In the genomic region with DNA sequence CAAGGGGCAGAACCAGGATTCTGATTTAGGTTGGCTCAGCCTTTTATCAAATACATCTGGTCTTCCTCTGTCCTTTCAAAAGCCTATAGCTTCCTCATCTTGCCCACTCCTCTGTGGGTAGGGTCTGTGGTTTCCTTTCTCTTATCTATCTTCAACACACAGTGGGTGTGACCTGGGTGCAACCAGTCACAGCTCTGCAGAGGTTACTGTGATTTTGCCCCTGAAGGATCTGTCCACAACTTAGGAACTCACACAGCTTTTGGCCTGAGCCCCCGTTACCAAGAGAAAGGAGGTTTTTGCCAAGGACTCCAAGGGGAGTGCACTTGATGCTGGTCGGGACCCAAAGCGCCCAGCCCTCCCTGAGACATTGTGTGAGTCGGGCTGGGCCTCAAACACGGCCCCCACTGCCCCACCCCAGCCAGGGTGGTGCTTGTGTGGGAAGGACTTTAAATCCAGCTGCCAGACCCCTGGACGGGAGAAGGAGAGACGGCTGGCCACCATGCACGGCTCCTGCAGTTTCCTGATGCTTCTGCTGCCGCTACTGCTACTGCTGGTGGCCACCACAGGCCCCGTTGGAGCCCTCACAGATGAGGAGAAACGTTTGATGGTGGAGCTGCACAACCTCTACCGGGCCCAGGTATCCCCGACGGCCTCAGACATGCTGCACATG, we compare ENCODE assay signal across 1 cellular context.
TF ChIP-seq lines count a peak whose summit lies in the region.

A gene with protein sequence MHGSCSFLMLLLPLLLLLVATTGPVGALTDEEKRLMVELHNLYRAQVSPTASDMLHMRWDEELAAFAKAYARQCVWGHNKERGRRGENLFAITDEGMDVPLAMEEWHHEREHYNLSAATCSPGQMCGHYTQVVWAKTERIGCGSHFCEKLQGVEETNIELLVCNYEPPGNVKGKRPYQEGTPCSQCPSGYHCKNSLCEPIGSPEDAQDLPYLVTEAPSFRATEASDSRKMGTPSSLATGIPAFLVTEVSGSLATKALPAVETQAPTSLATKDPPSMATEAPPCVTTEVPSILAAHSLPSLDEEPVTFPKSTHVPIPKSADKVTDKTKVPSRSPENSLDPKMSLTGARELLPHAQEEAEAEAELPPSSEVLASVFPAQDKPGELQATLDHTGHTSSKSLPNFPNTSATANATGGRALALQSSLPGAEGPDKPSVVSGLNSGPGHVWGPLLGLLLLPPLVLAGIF (plus strand): TSS at position 477 of the 670 bp plus-strand sequence. CDS start 23 bp downstream, at position 500.

TF ChIP-seq in K562, 482 proteins besides CTCF, POLR2A, EP300 and RAD21 (continued from another document and continues in another):
- TF ChIP-seq, protein P1, sequence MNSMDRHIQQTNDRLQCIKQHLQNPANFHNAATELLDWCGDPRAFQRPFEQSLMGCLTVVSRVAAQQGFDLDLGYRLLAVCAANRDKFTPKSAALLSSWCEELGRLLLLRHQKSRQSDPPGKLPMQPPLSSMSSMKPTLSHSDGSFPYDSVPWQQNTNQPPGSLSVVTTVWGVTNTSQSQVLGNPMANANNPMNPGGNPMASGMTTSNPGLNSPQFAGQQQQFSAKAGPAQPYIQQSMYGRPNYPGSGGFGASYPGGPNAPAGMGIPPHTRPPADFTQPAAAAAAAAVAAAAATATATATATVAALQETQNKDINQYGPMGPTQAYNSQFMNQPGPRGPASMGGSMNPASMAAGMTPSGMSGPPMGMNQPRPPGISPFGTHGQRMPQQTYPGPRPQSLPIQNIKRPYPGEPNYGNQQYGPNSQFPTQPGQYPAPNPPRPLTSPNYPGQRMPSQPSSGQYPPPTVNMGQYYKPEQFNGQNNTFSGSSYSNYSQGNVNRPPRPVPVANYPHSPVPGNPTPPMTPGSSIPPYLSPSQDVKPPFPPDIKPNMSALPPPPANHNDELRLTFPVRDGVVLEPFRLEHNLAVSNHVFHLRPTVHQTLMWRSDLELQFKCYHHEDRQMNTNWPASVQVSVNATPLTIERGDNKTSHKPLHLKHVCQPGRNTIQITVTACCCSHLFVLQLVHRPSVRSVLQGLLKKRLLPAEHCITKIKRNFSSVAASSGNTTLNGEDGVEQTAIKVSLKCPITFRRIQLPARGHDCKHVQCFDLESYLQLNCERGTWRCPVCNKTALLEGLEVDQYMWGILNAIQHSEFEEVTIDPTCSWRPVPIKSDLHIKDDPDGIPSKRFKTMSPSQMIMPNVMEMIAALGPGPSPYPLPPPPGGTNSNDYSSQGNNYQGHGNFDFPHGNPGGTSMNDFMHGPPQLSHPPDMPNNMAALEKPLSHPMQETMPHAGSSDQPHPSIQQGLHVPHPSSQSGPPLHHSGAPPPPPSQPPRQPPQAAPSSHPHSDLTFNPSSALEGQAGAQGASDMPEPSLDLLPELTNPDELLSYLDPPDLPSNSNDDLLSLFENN (IDR thresholded peaks at IDR 0.05; ENCODE audit: low read depth in 2 of 2, low read length in 2 of 2), result peak in 1 of 2 experiments; percentile 93; a peak in 2 of 4 replicates
- TF ChIP-seq STAT5B (CRISPR knock-in tag; IDR thresholded peaks at IDR 0.05), result no peak
- peak; percentile 91 for TF ChIP-seq DPF2 (IDR thresholded peaks at IDR 0.05)
- peak; percentile 53; the same call in 1 of the 2 replicates for TF ChIP-seq CXXC5 (CRISPR knock-in tag; IDR thresholded peaks at IDR 0.05)
- TF ChIP-seq PHB2 (IDR thresholded peaks at IDR 0.05; ENCODE audit: low read depth), result peak; percentile 60; the same call in 1 of the 2 replicates
- peak; percentile 48; the same call in 1 of the 2 replicates for TF ChIP-seq BACH1 (tag; IDR thresholded peaks at IDR 0.05)
- no peak for TF ChIP-seq ZNF586 (CRISPR knock-in tag; conservative IDR thresholded peaks at IDR 0.05)
- peak; percentile 91 for TF ChIP-seq FOXM1 (IDR thresholded peaks at IDR 0.05; ENCODE audit: low read depth)
- TF ChIP-seq FOXM1 (CRISPR knock-in tag; IDR thresholded peaks at IDR 0.05; ENCODE audit: low read depth), result no peak
- TF ChIP-seq ZFX (CRISPR knock-in tag; IDR thresholded peaks at IDR 0.05), result no peak
- no peak for TF ChIP-seq POLR3A (IDR thresholded peaks at IDR 0.05; ENCODE audit: borderline replicate concordance, extremely low read depth, insufficient read depth, insufficient read length)
- no peak for TF ChIP-seq PTRF (tag; IDR thresholded peaks at IDR 0.05)
- TF ChIP-seq SP2 (IDR thresholded peaks at IDR 0.05; ENCODE audit: extremely low read depth, low read depth, low read length, poor library complexity, severe bottlenecking), result no peak
- peak; percentile 95 for TF ChIP-seq ZNF175 (CRISPR knock-in tag; IDR thresholded peaks at IDR 0.05; ENCODE audit: low read depth)
- TF ChIP-seq, protein P2, sequence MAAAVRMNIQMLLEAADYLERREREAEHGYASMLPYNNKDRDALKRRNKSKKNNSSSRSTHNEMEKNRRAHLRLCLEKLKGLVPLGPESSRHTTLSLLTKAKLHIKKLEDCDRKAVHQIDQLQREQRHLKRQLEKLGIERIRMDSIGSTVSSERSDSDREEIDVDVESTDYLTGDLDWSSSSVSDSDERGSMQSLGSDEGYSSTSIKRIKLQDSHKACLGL (CRISPR knock-in tag; IDR thresholded peaks at IDR 0.05; ENCODE audit: borderline replicate concordance, poor library complexity, severe bottlenecking), result no peak
- peak; percentile 87 for TF ChIP-seq HMGN3 (IDR thresholded peaks at IDR 0.05; ENCODE audit: borderline replicate concordance, extremely low read depth, insufficient read length, low read depth, low read length)
- TF ChIP-seq SREBF1 (IDR thresholded peaks at IDR 0.05; ENCODE audit: borderline replicate concordance, low read depth, low read length), result no peak
- TF ChIP-seq, protein P3, sequence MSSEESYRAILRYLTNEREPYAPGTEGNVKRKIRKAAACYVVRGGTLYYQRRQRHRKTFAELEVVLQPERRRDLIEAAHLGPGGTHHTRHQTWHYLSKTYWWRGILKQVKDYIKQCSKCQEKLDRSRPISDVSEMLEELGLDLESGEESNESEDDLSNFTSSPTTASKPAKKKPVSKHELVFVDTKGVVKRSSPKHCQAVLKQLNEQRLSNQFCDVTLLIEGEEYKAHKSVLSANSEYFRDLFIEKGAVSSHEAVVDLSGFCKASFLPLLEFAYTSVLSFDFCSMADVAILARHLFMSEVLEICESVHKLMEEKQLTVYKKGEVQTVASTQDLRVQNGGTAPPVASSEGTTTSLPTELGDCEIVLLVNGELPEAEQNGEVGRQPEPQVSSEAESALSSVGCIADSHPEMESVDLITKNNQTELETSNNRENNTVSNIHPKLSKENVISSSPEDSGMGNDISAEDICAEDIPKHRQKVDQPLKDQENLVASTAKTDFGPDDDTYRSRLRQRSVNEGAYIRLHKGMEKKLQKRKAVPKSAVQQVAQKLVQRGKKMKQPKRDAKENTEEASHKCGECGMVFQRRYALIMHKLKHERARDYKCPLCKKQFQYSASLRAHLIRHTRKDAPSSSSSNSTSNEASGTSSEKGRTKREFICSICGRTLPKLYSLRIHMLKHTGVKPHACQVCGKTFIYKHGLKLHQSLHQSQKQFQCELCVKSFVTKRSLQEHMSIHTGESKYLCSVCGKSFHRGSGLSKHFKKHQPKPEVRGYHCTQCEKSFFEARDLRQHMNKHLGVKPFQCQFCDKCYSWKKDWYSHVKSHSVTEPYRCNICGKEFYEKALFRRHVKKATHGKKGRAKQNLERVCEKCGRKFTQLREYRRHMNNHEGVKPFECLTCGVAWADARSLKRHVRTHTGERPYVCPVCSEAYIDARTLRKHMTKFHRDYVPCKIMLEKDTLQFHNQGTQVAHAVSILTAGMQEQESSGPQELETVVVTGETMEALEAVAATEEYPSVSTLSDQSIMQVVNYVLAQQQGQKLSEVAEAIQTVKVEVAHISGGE (CRISPR knock-in tag; IDR thresholded peaks at IDR 0.05), result peak in 1 of 3 experiments; percentile 72; a peak in 2 of 6 replicates
- TF ChIP-seq, protein P4, sequence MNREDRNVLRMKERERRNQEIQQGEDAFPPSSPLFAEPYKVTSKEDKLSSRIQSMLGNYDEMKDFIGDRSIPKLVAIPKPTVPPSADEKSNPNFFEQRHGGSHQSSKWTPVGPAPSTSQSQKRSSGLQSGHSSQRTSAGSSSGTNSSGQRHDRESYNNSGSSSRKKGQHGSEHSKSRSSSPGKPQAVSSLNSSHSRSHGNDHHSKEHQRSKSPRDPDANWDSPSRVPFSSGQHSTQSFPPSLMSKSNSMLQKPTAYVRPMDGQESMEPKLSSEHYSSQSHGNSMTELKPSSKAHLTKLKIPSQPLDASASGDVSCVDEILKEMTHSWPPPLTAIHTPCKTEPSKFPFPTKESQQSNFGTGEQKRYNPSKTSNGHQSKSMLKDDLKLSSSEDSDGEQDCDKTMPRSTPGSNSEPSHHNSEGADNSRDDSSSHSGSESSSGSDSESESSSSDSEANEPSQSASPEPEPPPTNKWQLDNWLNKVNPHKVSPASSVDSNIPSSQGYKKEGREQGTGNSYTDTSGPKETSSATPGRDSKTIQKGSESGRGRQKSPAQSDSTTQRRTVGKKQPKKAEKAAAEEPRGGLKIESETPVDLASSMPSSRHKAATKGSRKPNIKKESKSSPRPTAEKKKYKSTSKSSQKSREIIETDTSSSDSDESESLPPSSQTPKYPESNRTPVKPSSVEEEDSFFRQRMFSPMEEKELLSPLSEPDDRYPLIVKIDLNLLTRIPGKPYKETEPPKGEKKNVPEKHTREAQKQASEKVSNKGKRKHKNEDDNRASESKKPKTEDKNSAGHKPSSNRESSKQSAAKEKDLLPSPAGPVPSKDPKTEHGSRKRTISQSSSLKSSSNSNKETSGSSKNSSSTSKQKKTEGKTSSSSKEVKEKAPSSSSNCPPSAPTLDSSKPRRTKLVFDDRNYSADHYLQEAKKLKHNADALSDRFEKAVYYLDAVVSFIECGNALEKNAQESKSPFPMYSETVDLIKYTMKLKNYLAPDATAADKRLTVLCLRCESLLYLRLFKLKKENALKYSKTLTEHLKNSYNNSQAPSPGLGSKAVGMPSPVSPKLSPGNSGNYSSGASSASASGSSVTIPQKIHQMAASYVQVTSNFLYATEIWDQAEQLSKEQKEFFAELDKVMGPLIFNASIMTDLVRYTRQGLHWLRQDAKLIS (CRISPR knock-in tag; IDR thresholded peaks at IDR 0.05), result no peak
- TF ChIP-seq PHF21A (IDR thresholded peaks at IDR 0.05; ENCODE audit: borderline replicate concordance, low read depth), result peak; percentile 94; the same call in 1 of the 2 replicates
- peak; percentile 98 for TF ChIP-seq KLF1 (tag; IDR thresholded peaks at IDR 0.05)
- TF ChIP-seq ATF7 (IDR thresholded peaks at IDR 0.05), result peak; percentile 74
- TF ChIP-seq SETDB1 (IDR thresholded peaks at IDR 0.05; ENCODE audit: low read length), result no peak
- peak; percentile 62; the same call in 1 of the 2 replicates for TF ChIP-seq MEF2D (tag; conservative IDR thresholded peaks at IDR 0.05; ENCODE audit: low read depth)
- TF ChIP-seq, protein P5, sequence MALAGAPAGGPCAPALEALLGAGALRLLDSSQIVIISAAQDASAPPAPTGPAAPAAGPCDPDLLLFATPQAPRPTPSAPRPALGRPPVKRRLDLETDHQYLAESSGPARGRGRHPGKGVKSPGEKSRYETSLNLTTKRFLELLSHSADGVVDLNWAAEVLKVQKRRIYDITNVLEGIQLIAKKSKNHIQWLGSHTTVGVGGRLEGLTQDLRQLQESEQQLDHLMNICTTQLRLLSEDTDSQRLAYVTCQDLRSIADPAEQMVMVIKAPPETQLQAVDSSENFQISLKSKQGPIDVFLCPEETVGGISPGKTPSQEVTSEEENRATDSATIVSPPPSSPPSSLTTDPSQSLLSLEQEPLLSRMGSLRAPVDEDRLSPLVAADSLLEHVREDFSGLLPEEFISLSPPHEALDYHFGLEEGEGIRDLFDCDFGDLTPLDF (CRISPR knock-in tag; IDR thresholded peaks at IDR 0.05), result 0 out of 2 replicates have a peak, but pooled peaks have one; percentile 35
- peak; percentile 48; the same call in 1 of the 2 replicates for TF ChIP-seq SPI1 (IDR thresholded peaks at IDR 0.05; ENCODE audit: borderline replicate concordance, low read depth, low read length)
- no peak for TF ChIP-seq ZNF408 (CRISPR knock-in tag; IDR thresholded peaks at IDR 0.05; ENCODE audit: low read depth)
- 0 out of 2 replicates have a peak, but pooled peaks have one; percentile 15 for TF ChIP-seq XRCC5 (IDR thresholded peaks at IDR 0.05; ENCODE audit: low read depth, low read length)
- TF ChIP-seq RNF2 (IDR thresholded peaks at IDR 0.05), result peak; percentile 85
- TF ChIP-seq SRSF3 (IDR thresholded peaks at IDR 0.05; ENCODE audit: insufficient read depth, low read length), result no peak
- peak; percentile 63 to 84 for TF ChIP-seq MAZ (CRISPR knock-in tag; conservative IDR thresholded peaks at IDR 0.05 in 1 of 2, IDR thresholded peaks at IDR 0.05 in 1 of 2)
- peak; percentile 95 for TF ChIP-seq CTBP1 (IDR thresholded peaks at IDR 0.05; ENCODE audit: borderline replicate concordance)
- peak; percentile 97 for TF ChIP-seq TEAD4 (IDR thresholded peaks at IDR 0.05; ENCODE audit: low read length)
- no peak for TF ChIP-seq TEAD4 (CRISPR knock-in tag; IDR thresholded peaks at IDR 0.05; ENCODE audit: borderline replicate concordance)
- TF ChIP-seq MAFF (IDR thresholded peaks at IDR 0.05; ENCODE audit: low read length), result no peak; the same call in 1 of the 2 replicates
- TF ChIP-seq KDM1A (IDR thresholded peaks at IDR 0.05), result peak; percentile 100
- TF ChIP-seq, protein P6, sequence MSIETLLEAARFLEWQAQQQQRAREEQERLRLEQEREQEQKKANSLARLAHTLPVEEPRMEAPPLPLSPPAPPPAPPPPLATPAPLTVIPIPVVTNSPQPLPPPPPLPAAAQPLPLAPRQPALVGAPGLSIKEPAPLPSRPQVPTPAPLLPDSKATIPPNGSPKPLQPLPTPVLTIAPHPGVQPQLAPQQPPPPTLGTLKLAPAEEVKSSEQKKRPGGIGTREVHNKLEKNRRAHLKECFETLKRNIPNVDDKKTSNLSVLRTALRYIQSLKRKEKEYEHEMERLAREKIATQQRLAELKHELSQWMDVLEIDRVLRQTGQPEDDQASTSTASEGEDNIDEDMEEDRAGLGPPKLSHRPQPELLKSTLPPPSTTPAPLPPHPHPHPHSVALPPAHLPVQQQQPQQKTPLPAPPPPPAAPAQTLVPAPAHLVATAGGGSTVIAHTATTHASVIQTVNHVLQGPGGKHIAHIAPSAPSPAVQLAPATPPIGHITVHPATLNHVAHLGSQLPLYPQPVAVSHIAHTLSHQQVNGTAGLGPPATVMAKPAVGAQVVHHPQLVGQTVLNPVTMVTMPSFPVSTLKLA (conservative IDR thresholded peaks at IDR 0.05), result peak in 1 of 2 experiments; percentile 82; a peak in 2 of 4 replicates
- TF ChIP-seq ERF (CRISPR knock-in tag; IDR thresholded peaks at IDR 0.05), result no peak
- peak; percentile 97 for TF ChIP-seq TAL1 (IDR thresholded peaks at IDR 0.05)
- TF ChIP-seq SRSF1 (IDR thresholded peaks at IDR 0.05; ENCODE audit: low read depth, low read length), result no peak
- TF ChIP-seq GTF2E2 (tag; IDR thresholded peaks at IDR 0.05), result no peak
- TF ChIP-seq CC2D1A (IDR thresholded peaks at IDR 0.05), result peak; percentile 60; the same call in 1 of the 2 replicates
- TF ChIP-seq HOXB6 (CRISPR knock-in tag; IDR thresholded peaks at IDR 0.05; ENCODE audit: borderline replicate concordance), result no peak
- peak; percentile 44; the same call in 1 of the 2 replicates for TF ChIP-seq FOXJ2 (tag; IDR thresholded peaks at IDR 0.05)
